Comparison of ENCODE assay signal across 18 cellular contexts in the genomic region with DNA sequence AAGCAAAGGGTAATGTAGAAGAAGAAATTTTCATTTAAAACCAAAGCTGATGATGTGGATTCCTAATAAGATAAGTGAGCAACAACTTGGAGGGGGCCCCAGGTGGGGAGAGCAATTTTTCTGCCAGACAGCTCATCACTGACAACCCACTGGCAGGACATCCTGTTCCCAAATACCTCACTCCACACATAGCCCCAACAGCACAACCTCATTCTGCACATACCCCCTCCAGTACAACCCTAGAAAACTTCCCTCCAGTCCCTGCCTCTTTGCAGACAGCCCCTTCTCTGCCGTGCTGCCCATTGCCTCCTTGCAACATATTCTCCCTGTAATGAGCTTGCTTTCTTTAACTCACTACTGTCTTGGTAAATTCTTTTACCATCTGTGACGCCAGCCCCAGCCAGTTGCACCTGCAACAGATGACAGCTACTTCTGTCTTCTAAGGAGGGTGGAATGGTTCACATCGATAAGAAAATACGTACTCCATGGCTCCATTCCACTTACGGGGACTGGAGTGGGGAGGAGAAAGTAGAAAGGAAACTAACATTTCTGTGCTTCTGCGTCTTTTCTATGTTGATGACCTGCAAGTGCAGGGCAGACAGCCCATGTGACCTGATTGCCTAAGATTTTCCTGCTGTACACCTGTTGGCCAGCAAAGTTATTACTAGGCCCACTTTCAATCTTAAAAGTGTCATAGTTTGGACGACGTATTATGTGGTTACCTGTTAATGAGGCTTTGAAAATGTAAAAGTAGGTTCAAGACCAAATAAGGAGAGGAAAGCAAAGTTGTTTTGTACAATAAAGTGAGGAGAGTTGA. TPM values are rescaled to one million over a fixed set of nuclear protein-coding genes. Genes with fewer than 3 reads are reported as not detected.
DNase-seq lines count a peak whose midpoint lies in the region; ATAC-seq and TF ChIP-seq lines count a peak whose summit lies in the region.
"Had no signal": no experiment of that assay in that cellular context is flagged by ENCODE, and none has a peak within 500 bp of the region (broad histone marks: within the 10 kb centered on the region; RNA-seq: fewer than 3 reads in every experiment).

No MANE protein-coding gene starts in this region.

- H3K36me3 ChIP-seq in CD4-positive, CD25-positive, alpha-beta regulatory T cell (ENCODE audit: control insufficient read depth, insufficient read depth, low read length), result no peaks in the 10 kb centered on the region
- H3K36me3 ChIP-seq in HEK293 (ENCODE audit: control insufficient read depth in 2 of 2, insufficient read depth in 1 of 2, low read length in 2 of 2) (no peaks in the 10 kb centered on the region), PC-3 (ENCODE audit: low read depth, low read length) (no peaks in the 10 kb centered on the region)
- H3K36me3 ChIP-seq: transverse colon had no signal

- no peak overlapping the region for H3K9ac ChIP-seq in PC-3 (ENCODE audit: low read length)

- ATAC-seq in CD4-positive, CD25-positive, alpha-beta regulatory T cell (ENCODE audit: low read depth in 2 of 2), result peak in 1 of 2 donors; percentile 12
- peak; percentile 61 for ATAC-seq in activated CD8-positive, alpha-beta T cell treated with anti-CD3 and anti-CD28 coated beads for 36 hours
- peak; percentile 64 for ATAC-seq in memory B cell (ENCODE audit: low read depth)
- ATAC-seq in PC-3, result no peak
- no peak for ATAC-seq in GM21526 (IDR thresholded peaks at IDR 0.05; ENCODE audit: low FRiP score, unreplicated experiment)
- ATAC-seq: activated T-cell treated with anti-CD3 and anti-CD28 coated beads, Interleukin-2, amount 50 U/mL, for 72 hours had no signal

- H3K4me3 Mint-ChIP-seq in CD4-positive, CD25-positive, alpha-beta regulatory T cell, result peak overlapping the region in 1 of 4 donors; percentile 26
- H3K4me3 Mint-ChIP-seq in activated CD8-positive, alpha-beta T cell treated with anti-CD3 and anti-CD28 coated beads for 36 hours, result no peak overlapping the region
- peak overlapping the region; percentile 77 for H3K4me3 Mint-ChIP-seq in memory B cell
- H3K4me3 Mint-ChIP-seq: activated T-cell treated with anti-CD3 and anti-CD28 coated beads, Interleukin-2, amount 50 U/mL, for 72 hours; mesothelial cell of epicardium had no signal

- no peak overlapping the region for H3K4me2 ChIP-seq in PC-3 (ENCODE audit: low read length)

- peaks cover 5% of the 10 kb centered on the region for H3K4me1 ChIP-seq in CD4-positive, CD25-positive, alpha-beta regulatory T cell (ENCODE audit: control insufficient read depth, insufficient read depth, low read length, poor library complexity, severe bottlenecking)
- no peaks in the 10 kb centered on the region for H3K4me1 ChIP-seq in HEK293 (ENCODE audit: control insufficient read depth, insufficient read depth, low read length)
- no peaks in the 10 kb centered on the region for H3K4me1 ChIP-seq in PC-3 (ENCODE audit: insufficient read depth, low read length)
- H3K4me1 ChIP-seq: transverse colon had no signal

- no peaks in the 10 kb centered on the region for H3K27me3 Mint-ChIP-seq in CD4-positive, CD25-positive, alpha-beta regulatory T cell
- peaks cover 19% of the 10 kb centered on the region for H3K27me3 Mint-ChIP-seq in activated CD8-positive, alpha-beta T cell treated with anti-CD3 and anti-CD28 coated beads for 36 hours
- H3K27me3 Mint-ChIP-seq in memory B cell, result no peaks in the 10 kb centered on the region

- DNase-seq in CD4-positive, CD25-positive, alpha-beta regulatory T cell, result peak in 1 of 3 donors; percentile 12
- DNase-seq in activated CD8-positive, alpha-beta T cell treated with anti-CD3 and anti-CD28 coated beads for 36 hours, result no peak
- DNase-seq in memory B cell (ENCODE audit: low spot score in 2 of 2) (no peak), PC-3 (no peak), NCI-H146 treated with DMSO at 0.1 percent for 48 hours (lab: John Stamatoyannopoulos, UW; ENCODE audit: unreplicated experiment) (no peak), dorsolateral prefrontal cortex (no peak)
- DNase-seq: activated CD4-positive, CD25-positive, alpha-beta regulatory T cell treated with anti-CD3 and anti-CD28 coated beads, Interleukin-2, amount 50 U/mL, for 72 hours; activated T-cell treated with anti-CD3 and anti-CD28 coated beads, Interleukin-2, amount 50 U/mL, for 72 hours; amygdala; dermis blood vessel endothelial cell; DMS 273 treated with DMSO at 0.1 percent for 48 hours; Karpas-422; occipital lobe; transverse colon had no signal

- H3K9me2 ChIP-seq in PC-3 (replicated peaks; ENCODE audit: low read length), result no peaks in the 10 kb centered on the region

- H3K27me3 ChIP-seq in CD4-positive, CD25-positive, alpha-beta regulatory T cell (ENCODE audit: control insufficient read depth, insufficient read depth, low read length), result no peaks in the 10 kb centered on the region
- H3K27me3 ChIP-seq in PC-3 (ENCODE audit: low read length) (peaks cover 47% of the 10 kb centered on the region), dorsolateral prefrontal cortex (no peaks in the 10 kb centered on the region)

- no TSS peak for BruUV-seq in PC-3 (replicated peaks; lab: Mats Ljungman, UMichigan)

- H3K27ac Mint-ChIP-seq in CD4-positive, CD25-positive, alpha-beta regulatory T cell, result peak overlapping the region in 2 of 3 donors; percentile 5 to 24
- no peak overlapping the region for H3K27ac Mint-ChIP-seq in activated CD8-positive, alpha-beta T cell treated with anti-CD3 and anti-CD28 coated beads for 36 hours
- peak overlapping the region; percentile 98 for H3K27ac Mint-ChIP-seq in memory B cell
- H3K27ac Mint-ChIP-seq: activated T-cell treated with anti-CD3 and anti-CD28 coated beads, Interleukin-2, amount 50 U/mL, for 72 hours; mesothelial cell of epicardium had no signal

- no peak overlapping the region for H2AFZ ChIP-seq in PC-3 (ENCODE audit: low read length)

- H3K27ac ChIP-seq in CD4-positive, CD25-positive, alpha-beta regulatory T cell (ENCODE audit: insufficient read depth, low read length, poor library complexity, severe bottlenecking), result no peak overlapping the region
- H3K27ac ChIP-seq in HEK293 (ENCODE audit: extremely low read depth, low read depth, low read length), result no peak overlapping the region
- H3K27ac ChIP-seq in PC-3 (ENCODE audit: low read length), result no peak overlapping the region
- no peak overlapping the region for H3K27ac ChIP-seq in dorsolateral prefrontal cortex
- H3K27ac ChIP-seq: SK-N-MC, transverse colon had no signal

- CTCF ChIA-PET in HEK293 (lab: Yijun Ruan, JAX) (interaction anchor here (0.7 kb wide), 1 partner anchor 11 kb away, joined by 3 read pairs; no protein-coding TSS in a partner anchor), PC-3 (lab: Charles Lee) (no interaction called here)
- CTCF ChIA-PET in activated CD8-positive, alpha-beta T cell treated with anti-CD3 and anti-CD28 coated beads for 36 hours (lab: Charles Lee), result interaction anchor here (0.6 to 1.0 kb wide), 4 partner anchors 10 to 90 kb away, joined by 3 to 4 read pairs (median 4); no protein-coding TSS in a partner anchor

- no peaks in the 10 kb centered on the region for H3K9me3 ChIP-seq in CD4-positive, CD25-positive, alpha-beta regulatory T cell (ENCODE audit: control insufficient read depth in 2 of 2, low read length in 2 of 2)
- no peaks in the 10 kb centered on the region for H3K9me3 ChIP-seq in HEK293 (ENCODE audit: control insufficient read depth, insufficient read depth, low read depth, low read length)
- no peaks in the 10 kb centered on the region for H3K9me3 ChIP-seq in PC-3 (ENCODE audit: low read length)
- H3K9me3 ChIP-seq: transverse colon had no signal

- H3K4me1 Mint-ChIP-seq in CD4-positive, CD25-positive, alpha-beta regulatory T cell, result peaks cover 5 to 23% (median 11%) of the 10 kb centered on the region in 4 donors
- H3K4me1 Mint-ChIP-seq in activated CD8-positive, alpha-beta T cell treated with anti-CD3 and anti-CD28 coated beads for 36 hours (ENCODE audit: low read depth), result peaks cover 19% of the 10 kb centered on the region
- peaks cover 25% of the 10 kb centered on the region for H3K4me1 Mint-ChIP-seq in memory B cell
- H3K4me1 Mint-ChIP-seq: mesothelial cell of epicardium had no signal

- H3K79me2 ChIP-seq in PC-3 (ENCODE audit: low read length), result no peaks in the 10 kb centered on the region

- H3K4me3 ChIP-seq in CD4-positive, CD25-positive, alpha-beta regulatory T cell (ENCODE audit: low read depth, low read length), result no peak overlapping the region
- H3K4me3 ChIP-seq in HEK293 (ENCODE audit: low read depth, low read length) (no peak overlapping the region), PC-3 (ENCODE audit: low read length) (no peak overlapping the region), dorsolateral prefrontal cortex (no peak overlapping the region)
- H3K4me3 ChIP-seq: SK-N-MC, transverse colon had no signal

- H3K36me3 Mint-ChIP-seq in CD4-positive, CD25-positive, alpha-beta regulatory T cell, result no peaks in the 10 kb centered on the region
- H3K36me3 Mint-ChIP-seq in activated CD8-positive, alpha-beta T cell treated with anti-CD3 and anti-CD28 coated beads for 36 hours (ENCODE audit: low read depth), result no peaks in the 10 kb centered on the region
- peaks cover 8% of the 10 kb centered on the region for H3K36me3 Mint-ChIP-seq in memory B cell

- H3F3A ChIP-seq in PC-3 (ENCODE audit: low read length, unreplicated experiment), result no peaks in the 10 kb centered on the region

- peaks cover 0 to 3% (median 0%) of the 10 kb centered on the region in 7 donors for H3K9me3 Mint-ChIP-seq in CD4-positive, CD25-positive, alpha-beta regulatory T cell
- H3K9me3 Mint-ChIP-seq in activated CD8-positive, alpha-beta T cell treated with anti-CD3 and anti-CD28 coated beads for 36 hours, result peaks cover 3% of the 10 kb centered on the region
- H3K9me3 Mint-ChIP-seq in memory B cell, result peaks cover 2% of the 10 kb centered on the region

- POLR2A ChIA-PET in HEK293 (lab: Yijun Ruan, JAX) (no interaction called here), PC-3 (lab: Charles Lee; ENCODE audit: unreplicated experiment) (no interaction called here)
- POLR2A ChIA-PET in activated CD8-positive, alpha-beta T cell treated with anti-CD3 and anti-CD28 coated beads for 36 hours (lab: Charles Lee), result no interaction called here

- H4K20me1 ChIP-seq in PC-3 (ENCODE audit: low read length), result no peaks in the 10 kb centered on the region

- intact Hi-C loops in activated CD8-positive, alpha-beta T cell treated with anti-CD3 and anti-CD28 coated beads for 36 hours (cut with micrococcal nuclease), result no loop called here
- intact Hi-C loops in PC-3 (cut with micrococcal nuclease), result no loop called here
- intact Hi-C loops in dorsolateral prefrontal cortex (cut with DNase I), result no loop called here

- no peak for TF ChIP-seq CTCF in HEK293 (tag by site-specific recombination; IDR thresholded peaks at IDR 0.05)
- no peak for TF ChIP-seq CTCF in activated CD8-positive, alpha-beta T cell treated with anti-CD3 and anti-CD28 coated beads for 36 hours (IDR thresholded peaks at IDR 0.05)
- TF ChIP-seq CTCF in PC-3 (conservative IDR thresholded peaks at IDR 0.05; ENCODE audit: low read depth, low read length), result no peak
- TF ChIP-seq CTCF in dorsolateral prefrontal cortex (IDR thresholded peaks at IDR 0.05 in 54 of 56, conservative IDR thresholded peaks at IDR 0.05 in 2 of 56; ENCODE audit: low read depth in 1 of 56, partially characterized antibody in 56 of 56), result no peak

RNA-seq across cellular contexts. Expression of gene RHEX, which starts 14.7 kb away (rescaled TPM):
- not detected for total RNA-seq in CD4-positive, CD25-positive, alpha-beta regulatory T cell
- not detected for polyA plus RNA-seq in CD4-positive, CD25-positive, alpha-beta regulatory T cell
- not detected for total RNA-seq in activated CD8-positive, alpha-beta T cell treated with anti-CD3 and anti-CD28 coated beads for 36 hours
- total RNA-seq in PC-3 (2014; rRNA removed), result not detected in 2 replicates
- 1 to 10 TPM in 1 of 120 experiments, under 1 TPM in 5, not detected in 114; 0.21 to 1.1 (median 0.33) TPM for total RNA-seq in dorsolateral prefrontal cortex
- total RNA-seq: activated T-cell treated with anti-CD3 and anti-CD28 coated beads, Interleukin-2, amount 50 U/mL, for 72 hours; dermis blood vessel endothelial cell; mesothelial cell of epicardium; occipital lobe had no signal

RNA-seq across cellular contexts. Expression of gene CTSE, which starts 44.0 kb away (rescaled TPM):
- total RNA-seq in CD4-positive, CD25-positive, alpha-beta regulatory T cell, result not detected
- not detected for polyA plus RNA-seq in CD4-positive, CD25-positive, alpha-beta regulatory T cell
- total RNA-seq in activated CD8-positive, alpha-beta T cell treated with anti-CD3 and anti-CD28 coated beads for 36 hours, result not detected
- 0.51 TPM in 1 of 2 replicates, not detected in the other for total RNA-seq in PC-3 (2014; rRNA removed)
- total RNA-seq in dorsolateral prefrontal cortex, result not detected
- total RNA-seq: activated T-cell treated with anti-CD3 and anti-CD28 coated beads, Interleukin-2, amount 50 U/mL, for 72 hours; dermis blood vessel endothelial cell; mesothelial cell of epicardium; occipital lobe had no signal

RNA-seq across cellular contexts. Expression of gene AVPR1B, which starts 49.5 kb away (rescaled TPM):
- not detected for total RNA-seq in CD4-positive, CD25-positive, alpha-beta regulatory T cell
- not detected for polyA plus RNA-seq in CD4-positive, CD25-positive, alpha-beta regulatory T cell
- total RNA-seq in activated CD8-positive, alpha-beta T cell treated with anti-CD3 and anti-CD28 coated beads for 36 hours, result not detected
- total RNA-seq in PC-3 (2014; rRNA removed) (0.22 TPM in 1 of 2 replicates, not detected in the other), dorsolateral prefrontal cortex (1 to 10 TPM in 2 of 120 experiments, under 1 TPM in 11, not detected in 107; 0.20 to 1.4 (median 0.39) TPM)
- total RNA-seq: activated T-cell treated with anti-CD3 and anti-CD28 coated beads, Interleukin-2, amount 50 U/mL, for 72 hours; dermis blood vessel endothelial cell; mesothelial cell of epicardium; occipital lobe had no signal

Comparison
In these comparisons a context has a peak if more than half of its experiments do, and no peak if none do; other contexts are left out.
1. ATAC-seq: peak in activated CD8-positive, alpha-beta T cell treated with anti-CD3 and anti-CD28 coated beads for 36 hours (single experiment) and memory B cell (single experiment); none in PC-3 (single experiment) and GM21526 (single experiment).